In genomic region chr7:68793513-68793912, GRCh38 we compare ENCODE assay signal across 29 cellular contexts.
"Had no signal": no experiment of that assay in that cellular context is flagged by ENCODE, and none has a peak within 500 bp of the region (broad histone marks: within the 10 kb centered on the region; RNA-seq: fewer than 3 reads in every experiment).

No MANE protein-coding gene starts in this region.

- H3K27me3 Mint-ChIP-seq: stimulated activated memory B cell treated with anti-CD40 and anti-IgM and Interleukin-4, amounts not matched to agents 10 μg/mL and 1 μg/mL and 100 μg/mL, for 72 hours; stimulated activated naive B cell treated with anti-CD40 and anti-IgM and Interleukin-4, amounts not matched to agents 10 μg/mL and 1 μg/mL and 100 μg/mL, for 72 hours; stimulated activated naive CD8-positive, alpha-beta T cell treated with anti-CD3 and anti-CD28 coated beads, Interleukin-15, amount 100 ng/mL, for 72 hours; stimulated activated naive CD8-positive, alpha-beta T cell treated with anti-CD3 and anti-CD28 coated beads, Interleukin-15, Interleukin-2, amounts not matched to agents 100 ng/mL and 50 ng/mL, for 24 hours; type B pancreatic cell had no signal

- H3K27ac Mint-ChIP-seq: stimulated activated effector memory CD8-positive, alpha-beta T cell treated with anti-CD3 and anti-CD28 coated beads, Interleukin-12 subunit alpha, Interleukin-12 subunit beta, amount 100 ng/mL, for 72 hours; stimulated activated memory B cell treated with anti-CD40 and anti-IgM and Interleukin-4, amounts not matched to agents 10 μg/mL and 1 μg/mL and 100 μg/mL, for 72 hours; stimulated activated naive B cell treated with anti-CD40 and anti-IgM and Interleukin-4, amounts not matched to agents 10 μg/mL and 1 μg/mL and 100 μg/mL, for 72 hours; stimulated activated naive CD8-positive, alpha-beta T cell treated with anti-CD3 and anti-CD28 coated beads, Interleukin-15, amount 100 ng/mL, for 72 hours; stimulated activated naive CD8-positive, alpha-beta T cell treated with anti-CD3 and anti-CD28 coated beads, Interleukin-15, Interleukin-2, amounts not matched to agents 100 ng/mL and 50 ng/mL, for 24 hours; type B pancreatic cell had no signal

- H3K9me3 ChIP-seq: suprapubic skin, testis, thyroid gland, tibial artery, upper lobe of left lung, upper lobe of right lung, uterus, vagina had no signal

- DNase-seq: stimulated activated CD4-positive, alpha-beta T cell treated with anti-CD3 and anti-CD28 coated beads, Interleukin-2, amount 100 ng/mL, for 48 hours; stimulated activated CD4-positive, alpha-beta T cell treated with anti-CD3 and anti-CD28 coated beads, Interleukin-4, amount 100 ng/mL, for 1 hour; stimulated activated CD4-positive, alpha-beta T cell treated with anti-CD3 and anti-CD28 coated beads, Interleukin-4, amount 100 ng/mL, for 24 hours; stimulated activated CD4-positive, alpha-beta T cell treated with anti-CD3 and anti-CD28 coated beads, Interleukin-4, amount 100 ng/mL, for 4 hours; stimulated activated CD8-positive, alpha-beta memory T cell treated with anti-CD3 and anti-CD28 coated beads, Interleukin-4, amount 100 ng/mL, for 48 hours; stimulated activated naive B cell treated with anti-CD40 and anti-IgM and Interleukin-4, amounts not matched to agents 10 μg/mL and 1 μg/mL and 100 μg/mL, for 72 hours; stimulated activated naive CD4-positive, alpha-beta T cell; stimulated activated naive CD4-positive, alpha-beta T cell treated with Interleukin-2 at 50 U/mL for 16 hours; stimulated activated naive CD8-positive, alpha-beta T cell treated with anti-CD3 and anti-CD28 coated beads, Interleukin-15, amount 100 ng/mL, for 72 hours; stimulated activated naive CD8-positive, alpha-beta T cell treated with anti-CD3 and anti-CD28 coated beads, Interleukin-15, Interleukin-2, amounts not matched to agents 100 U/mL and 50 U/mL, for 24 hours; stomach; substantia nigra; testis; thyroid gland; tibial artery; transverse colon; trophoblast cell; upper lobe of left lung; upper lobe of right lung; uterus had no signal

- FAIRE-seq: urothelium cell line had no signal

- H3K4me1 Mint-ChIP-seq: stimulated activated effector memory CD8-positive, alpha-beta T cell treated with anti-CD3 and anti-CD28 coated beads, Interleukin-12 subunit alpha, Interleukin-12 subunit beta, amount 100 ng/mL, for 72 hours; stimulated activated memory B cell treated with anti-CD40 and anti-IgM and Interleukin-4, amounts not matched to agents 10 μg/mL and 1 μg/mL and 100 μg/mL, for 72 hours; stimulated activated naive B cell treated with anti-CD40 and anti-IgM and Interleukin-4, amounts not matched to agents 10 μg/mL and 1 μg/mL and 100 μg/mL, for 72 hours; stimulated activated naive CD8-positive, alpha-beta T cell treated with anti-CD3 and anti-CD28 coated beads, Interleukin-15, amount 100 ng/mL, for 72 hours had no signal

- H3K4me3 ChIP-seq: stomach, suprapubic skin, testis, thoracic aorta, thyroid gland, tibial artery, tibial nerve, transverse colon, upper lobe of left lung, upper lobe of right lung, uterus, vagina had no signal

- H3K27ac ChIP-seq: stomach, suprapubic skin, testis, thoracic aorta, thyroid gland, tibial artery, tibial nerve, transverse colon, upper lobe of left lung, upper lobe of right lung, uterus, vagina had no signal

- H3K4me1 ChIP-seq: stomach, suprapubic skin, testis, thyroid gland, tibial artery, transverse colon, upper lobe of left lung, upper lobe of right lung, uterus, vagina had no signal

- H3K9me3 Mint-ChIP-seq: type B pancreatic cell had no signal

- H3K4me3 Mint-ChIP-seq: stimulated activated effector memory CD8-positive, alpha-beta T cell treated with anti-CD3 and anti-CD28 coated beads, Interleukin-12 subunit alpha, Interleukin-12 subunit beta, amount 100 ng/mL, for 72 hours; stimulated activated memory B cell treated with anti-CD40 and anti-IgM and Interleukin-4, amounts not matched to agents 10 μg/mL and 1 μg/mL and 100 μg/mL, for 72 hours; stimulated activated naive B cell treated with anti-CD40 and anti-IgM and Interleukin-4, amounts not matched to agents 10 μg/mL and 1 μg/mL and 100 μg/mL, for 72 hours; stimulated activated naive CD8-positive, alpha-beta T cell treated with anti-CD3 and anti-CD28 coated beads, Interleukin-15, amount 100 ng/mL, for 72 hours; stimulated activated naive CD8-positive, alpha-beta T cell treated with anti-CD3 and anti-CD28 coated beads, Interleukin-15, Interleukin-2, amounts not matched to agents 100 ng/mL and 50 ng/mL, for 24 hours; type B pancreatic cell had no signal

- H3K36me3 Mint-ChIP-seq: stimulated activated effector memory CD8-positive, alpha-beta T cell treated with anti-CD3 and anti-CD28 coated beads, Interleukin-12 subunit alpha, Interleukin-12 subunit beta, amount 100 ng/mL, for 72 hours; stimulated activated memory B cell treated with anti-CD40 and anti-IgM and Interleukin-4, amounts not matched to agents 10 μg/mL and 1 μg/mL and 100 μg/mL, for 72 hours; stimulated activated naive B cell treated with anti-CD40 and anti-IgM and Interleukin-4, amounts not matched to agents 10 μg/mL and 1 μg/mL and 100 μg/mL, for 72 hours; type B pancreatic cell had no signal

- ATAC-seq: stimulated activated effector memory CD8-positive, alpha-beta T cell treated with anti-CD3 and anti-CD28 coated beads, Interleukin-12 subunit alpha, Interleukin-12 subunit beta, amount 100 ng/mL, for 72 hours; stimulated activated memory B cell treated with anti-CD40 and anti-IgM and Interleukin-4, amounts not matched to agents 10 μg/mL and 1 μg/mL and 100 μg/mL, for 72 hours; stimulated activated naive B cell treated with anti-CD40 and anti-IgM and Interleukin-4, amounts not matched to agents 10 μg/mL and 1 μg/mL and 100 μg/mL, for 72 hours; stimulated activated naive CD8-positive, alpha-beta T cell treated with anti-CD3 and anti-CD28 coated beads, Interleukin-15, amount 100 ng/mL, for 72 hours; stimulated activated naive CD8-positive, alpha-beta T cell treated with anti-CD3 and anti-CD28 coated beads, Interleukin-15, Interleukin-2, amounts not matched to agents 100 U/mL and 50 U/mL, for 24 hours; upper lobe of right lung had no signal

- H3K27me3 ChIP-seq: stomach, suprapubic skin, testis, thyroid gland, tibial artery, tibial nerve, transverse colon, upper lobe of left lung, upper lobe of right lung, uterus, vagina had no signal

- H3K36me3 ChIP-seq: stomach, suprapubic skin, thoracic aorta, thyroid gland, tibial artery, tibial nerve, transverse colon, upper lobe of left lung, upper lobe of right lung, uterus, vagina had no signal
